In genomic region chr10:11476035-11476434, GRCh38 we compare ENCODE assay signal across 1 cellular context.
TF ChIP-seq lines count a peak whose summit lies in the region.

No MANE protein-coding gene starts in this region.

TF ChIP-seq in WTC11, 78 proteins besides CTCF, POLR2A, EP300 and RAD21 (continued from another document):
- TF ChIP-seq, protein P1, sequence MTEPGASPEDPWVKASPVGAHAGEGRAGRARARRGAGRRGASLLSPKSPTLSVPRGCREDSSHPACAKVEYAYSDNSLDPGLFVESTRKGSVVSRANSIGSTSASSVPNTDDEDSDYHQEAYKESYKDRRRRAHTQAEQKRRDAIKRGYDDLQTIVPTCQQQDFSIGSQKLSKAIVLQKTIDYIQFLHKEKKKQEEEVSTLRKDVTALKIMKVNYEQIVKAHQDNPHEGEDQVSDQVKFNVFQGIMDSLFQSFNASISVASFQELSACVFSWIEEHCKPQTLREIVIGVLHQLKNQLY (CRISPR knock-in tag; IDR thresholded peaks at IDR 0.05): no peak
- no peak for TF ChIP-seq GTF2I (CRISPR knock-in tag; conservative IDR thresholded peaks at IDR 0.05)
- TF ChIP-seq, protein P2, sequence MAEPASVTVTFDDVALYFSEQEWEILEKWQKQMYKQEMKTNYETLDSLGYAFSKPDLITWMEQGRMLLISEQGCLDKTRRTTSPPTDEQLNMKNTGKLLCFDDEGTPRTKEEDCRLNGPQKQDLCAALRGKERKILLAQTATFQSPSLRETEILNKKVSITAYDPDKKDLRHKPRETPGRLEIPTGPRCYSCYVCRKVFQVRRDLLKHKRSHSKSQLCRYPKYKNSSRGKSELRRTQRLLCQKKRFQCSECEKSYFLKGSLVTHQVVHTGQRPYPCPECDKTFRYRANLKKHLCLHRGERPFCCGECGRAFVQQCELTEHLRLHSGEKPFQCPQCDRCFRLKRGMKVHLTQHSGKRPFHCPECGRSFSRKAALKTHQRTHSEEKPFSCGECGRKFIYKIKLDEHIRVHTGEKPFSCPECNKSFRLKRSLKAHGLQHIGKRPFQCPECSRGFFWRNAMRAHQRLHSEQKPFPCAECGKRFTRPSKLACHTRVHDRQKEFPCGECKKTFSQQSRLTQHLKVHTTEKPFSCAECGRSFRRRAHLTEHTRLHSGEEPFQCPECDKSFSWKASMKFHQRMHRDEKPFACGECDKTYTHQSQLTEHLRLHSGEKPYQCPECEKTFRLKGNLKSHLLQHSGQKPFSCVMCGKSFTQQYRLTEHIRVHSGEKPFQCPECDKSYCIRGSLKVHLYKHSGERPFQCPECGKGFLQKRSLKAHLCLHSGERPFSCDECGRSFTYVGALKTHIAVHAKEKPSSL (CRISPR knock-in tag; conservative IDR thresholded peaks at IDR 0.05): no peak
- TF ChIP-seq MAX (CRISPR knock-in tag; IDR thresholded peaks at IDR 0.05): no peak
- no peak for TF ChIP-seq ESRRA (CRISPR knock-in tag; IDR thresholded peaks at IDR 0.05; ENCODE audit: borderline replicate concordance)
